Comparison of ENCODE assay signal across 19 cellular contexts in genomic region chr5:68757813-68758212, GRCh38.
DNase-seq lines count a peak whose midpoint lies in the region; TF ChIP-seq lines count a peak whose summit lies in the region.
"Had no signal": no experiment of that assay in that cellular context is flagged by ENCODE, and none has a peak within 500 bp of the region (broad histone marks: within the 10 kb centered on the region; RNA-seq: fewer than 3 reads in every experiment).

No MANE protein-coding gene starts in this region.

- H3K14ac ChIP-seq in mesenchymal stem cell (ENCODE audit: low read length in 2 of 2) = no peak overlapping the region

- no peak overlapping the region for H4K8ac ChIP-seq in mesenchymal stem cell (ENCODE audit: low read length)

- no peak overlapping the region for H3K23ac ChIP-seq in mesenchymal stem cell (ENCODE audit: low read length in 2 of 2)

- DNase-seq in HuH-7 (ENCODE audit: low spot score) = peak; percentile 39
- DNase-seq in RPMI7951 (ENCODE audit: low read depth) = peak; percentile 17
- DNase-seq in foreskin melanocyte = peak; percentile 3
- no peak for DNase-seq in mesenchymal stem cell
- DNase-seq in NCI-H146 (lab: John Stamatoyannopoulos, UW) = no peak
- DNase-seq in erythroblast (lab: John Stamatoyannopoulos, UW) = no peak
- DNase-seq: CD4-positive, CD25-positive, alpha-beta regulatory T cell; DMS79 treated with DMSO at 0.1 percent for 48 hours; MM.1S; NCI-H1048; NCI-H1417 treated with DMSO at 0.1 percent for 48 hours; NCI-H2029; NCI-H2227 treated with DMSO at 0.1 percent for 48 hours; NCI-H510A; NCI-H748 treated with DMSO at 0.1 percent for 48 hours had no signal

- H3K36me3 ChIP-seq in parathyroid adenoma (ENCODE audit: control insufficient read depth, insufficient read depth, low read length) = no peaks in the 10 kb centered on the region
- H3K36me3 ChIP-seq in mesenchymal stem cell (ENCODE audit: control insufficient read depth in 1 of 2, insufficient read depth in 2 of 2, low read depth in 1 of 2, low read length in 2 of 2) = no peaks in the 10 kb centered on the region
- H3K36me3 ChIP-seq: HAP-1 had no signal

- no peak overlapping the region for H2BK5ac ChIP-seq in mesenchymal stem cell (ENCODE audit: low read depth, low read length, poor library complexity, severe bottlenecking)

- H3K79me1 ChIP-seq in mesenchymal stem cell (replicated peaks; ENCODE audit: low read length, poor library complexity, severe bottlenecking) = no peaks in the 10 kb centered on the region

- TF ChIP-seq CTCF in parathyroid adenoma (IDR thresholded peaks at IDR 0.05) = no peak

- no peaks in the 10 kb centered on the region for H3K9me3 ChIP-seq in parathyroid adenoma (ENCODE audit: control insufficient read depth, low read length)
- H3K9me3 ChIP-seq in mesenchymal stem cell (ENCODE audit: control insufficient read depth, low read length) = peaks cover 4% of the 10 kb centered on the region
- H3K9me3 ChIP-seq: HAP-1 had no signal

- H2BK120ac ChIP-seq in mesenchymal stem cell (ENCODE audit: low read depth, low read length) = no peak overlapping the region

- H2BK12ac ChIP-seq in mesenchymal stem cell (ENCODE audit: low read length in 2 of 2) = no peak overlapping the region

- H3K18ac ChIP-seq in mesenchymal stem cell (ENCODE audit: low read depth in 1 of 2, low read length in 2 of 2) = no peak overlapping the region

- H3K27ac ChIP-seq in parathyroid adenoma = no peak overlapping the region
- no peak overlapping the region for H3K27ac ChIP-seq in mesenchymal stem cell (ENCODE audit: low read length, poor library complexity, severe bottlenecking)

- H3K4me1 ChIP-seq in parathyroid adenoma = peaks cover 7% of the 10 kb centered on the region
- H3K4me1 ChIP-seq in mesenchymal stem cell (ENCODE audit: control insufficient read depth, insufficient read depth, low read depth, low read length) = no peaks in the 10 kb centered on the region
- H3K4me1 ChIP-seq: HAP-1 had no signal

- no peak overlapping the region for H4K91ac ChIP-seq in mesenchymal stem cell (ENCODE audit: low read length)

- TF ChIP-seq POLR2A in erythroblast (IDR thresholded peaks at IDR 0.05; ENCODE audit: low read length) = no peak

- no peak overlapping the region for H3K4ac ChIP-seq in mesenchymal stem cell (ENCODE audit: low read depth in 1 of 2, low read length in 2 of 2)

- no peak overlapping the region for H3K4me3 ChIP-seq in parathyroid adenoma (ENCODE audit: low read depth, low read length)
- no peak overlapping the region for H3K4me3 ChIP-seq in mesenchymal stem cell (ENCODE audit: insufficient read depth in 1 of 2, low read depth in 1 of 2, low read length in 2 of 2)
- H3K4me3 ChIP-seq: GM12878, GM23338, HAP-1 had no signal

- H3K27me3 ChIP-seq in parathyroid adenoma (ENCODE audit: control insufficient read depth, insufficient read depth, low read length) (no peaks in the 10 kb centered on the region), mesenchymal stem cell (ENCODE audit: control insufficient read depth in 1 of 2, insufficient read depth in 1 of 2, low read length in 2 of 2) (peaks cover 0 to 8% of the 10 kb centered on the region in 2 experiments)

- no peaks in the 10 kb centered on the region for H3K79me2 ChIP-seq in parathyroid adenoma

- H3K9ac ChIP-seq in parathyroid adenoma = no peak overlapping the region
- no peak overlapping the region for H3K9ac ChIP-seq in mesenchymal stem cell (ENCODE audit: low read length)

- H2AFZ ChIP-seq in parathyroid adenoma (peak overlapping the region; percentile 47), mesenchymal stem cell (ENCODE audit: low read depth, low read length) (no peak overlapping the region)
- H2AFZ ChIP-seq: GM23338 had no signal

- no peak overlapping the region for H2BK15ac ChIP-seq in mesenchymal stem cell (ENCODE audit: low read depth, poor library complexity, severe bottlenecking)

- H3K4me2 ChIP-seq in parathyroid adenoma (ENCODE audit: low read length) = no peak overlapping the region
- no peak overlapping the region for H3K4me2 ChIP-seq in mesenchymal stem cell (ENCODE audit: low read length, poor library complexity, severe bottlenecking)
- H3K4me2 ChIP-seq: GM23338 had no signal

- no peak overlapping the region for H2AK5ac ChIP-seq in mesenchymal stem cell (ENCODE audit: low read length, severe bottlenecking)

Comparison
In these comparisons a context has a peak if more than half of its experiments do, and no peak if none do; other contexts are left out.
1. DNase-seq: peak in HuH-7 (single experiment), RPMI7951 (single experiment) and foreskin melanocyte (single experiment); none in mesenchymal stem cell (single experiment), NCI-H146 (single experiment) and erythroblast (0 of 2).